In the genomic region with DNA sequence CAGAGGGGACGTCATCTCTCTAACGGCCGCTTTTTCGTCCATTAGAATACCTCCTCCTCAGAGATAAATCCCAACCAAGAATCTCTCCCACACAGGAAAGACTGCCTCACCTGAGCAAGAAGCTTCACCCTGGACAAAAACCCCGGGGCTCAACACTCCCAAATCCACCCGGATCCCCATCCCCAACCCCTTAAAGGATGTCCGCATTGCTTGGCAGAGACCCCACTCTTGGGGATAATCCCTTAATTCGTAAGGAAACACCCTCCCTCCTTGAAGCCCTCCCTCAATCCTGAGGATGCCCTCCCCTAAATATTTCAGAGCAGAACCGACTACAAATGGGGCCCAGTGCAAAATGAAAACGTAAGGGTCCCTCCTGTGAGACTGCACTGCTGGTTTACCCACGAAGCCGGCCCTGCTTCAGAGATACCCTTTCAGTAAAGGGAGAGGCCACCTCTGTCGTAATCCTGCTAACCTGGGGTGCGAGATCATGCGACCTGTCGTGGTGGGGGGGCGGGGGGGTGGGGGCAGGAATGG, we compare ENCODE assay signal across 8 cellular contexts. TPM values are rescaled to one million over a fixed set of nuclear protein-coding genes. Genes with fewer than 3 reads are reported as not detected.
DNase-seq lines count a peak whose midpoint lies in the region; ATAC-seq and TF ChIP-seq lines count a peak whose summit lies in the region.

No MANE protein-coding gene starts in this region.

- ATAC-seq in GM18909 (IDR thresholded peaks at IDR 0.05; ENCODE audit: poor library complexity, unreplicated experiment) (peak; percentile 11), HG03460 (IDR thresholded peaks at IDR 0.05; ENCODE audit: unreplicated experiment) (peak; percentile 4), aorta (ENCODE audit: low FRiP score) (no peak), HG03432 (IDR thresholded peaks at IDR 0.05; ENCODE audit: unreplicated experiment) (no peak)

- intact Hi-C loops in aorta (cut with DNase I) = loop anchor here (5.0 kb wide), 1 partner anchor 42 kb away; no protein-coding TSS in a partner anchor

- H3K27ac ChIP-seq in brain microvascular endothelial cell (no peak overlapping the region), mesodermal cell (ENCODE audit: low read depth, low read length, severe bottlenecking) (no peak overlapping the region), aorta (ENCODE audit: low read depth in 1 of 2, low read length in 2 of 2) (no peak overlapping the region)

- in situ Hi-C loops in brain microvascular endothelial cell (cut with HindIII; ENCODE audit: low pct_ligation_motif_present, low sequenced_read_pairs) = no loop called here
- in situ Hi-C loops in ACHN (cut with HindIII; ENCODE audit: low pct_ligation_motif_present, low pct_unique_long_range_greater_than_20kb, low sequenced_read_pairs) = no loop called here

- no peak for DNase-seq in brain microvascular endothelial cell
- no peak for DNase-seq in aorta
- DNase-seq in T-helper 9 cell = no peak
- DNase-seq in ACHN = no peak

- H3K27me3 ChIP-seq in brain microvascular endothelial cell (replicated peaks) (no peaks in the 10 kb centered on the region), aorta (ENCODE audit: control insufficient read depth in 1 of 2, insufficient read depth in 2 of 2, low read length in 1 of 2) (no peaks in the 10 kb centered on the region)

- peaks cover 3% of the 10 kb centered on the region for H3K4me1 ChIP-seq in mesodermal cell (ENCODE audit: control insufficient read depth, insufficient read depth, low read length, poor library complexity, severe bottlenecking)
- H3K4me1 ChIP-seq in aorta (ENCODE audit: control insufficient read depth in 1 of 2, insufficient read depth in 2 of 2, low read length in 2 of 2) = peaks cover 0 to 6% of the 10 kb centered on the region in 2 donors

- H3K4me3 ChIP-seq in brain microvascular endothelial cell (ENCODE audit: low read depth, low read length) (peak overlapping the region; percentile 96), mesodermal cell (ENCODE audit: extremely low read depth, insufficient read depth, low read length, poor library complexity, severe bottlenecking) (peak overlapping the region; percentile 97), aorta (ENCODE audit: low read length in 2 of 2) (peak overlapping the region; percentile 37 to 54)

- H3K36me3 ChIP-seq in brain microvascular endothelial cell (replicated peaks) (peaks cover 17% of the 10 kb centered on the region), mesodermal cell (ENCODE audit: control insufficient read depth, insufficient read depth, low read length) (peaks cover 34% of the 10 kb centered on the region), aorta (ENCODE audit: control insufficient read depth in 1 of 2, insufficient read depth in 2 of 2, low read length in 1 of 2) (no peaks in the 10 kb centered on the region)

- H3K9me3 ChIP-seq in mesodermal cell (ENCODE audit: control insufficient read depth, low read length) = no peaks in the 10 kb centered on the region
- no peaks in the 10 kb centered on the region for H3K9me3 ChIP-seq in aorta (ENCODE audit: control insufficient read depth, low read length)

- TF ChIP-seq CTCF in brain microvascular endothelial cell (IDR thresholded peaks at IDR 0.05; ENCODE audit: low read depth, low read length, missing control alignments) = no peak

- WGBS in mesodermal cell (ENCODE audit: insufficient coverage in 2 of 2), 2 experiments = 13 to 19% methylated on average over 12 of the region's 17 CpGs
- WGBS in aorta, 2 donors = 16 to 19% methylated on average over 17 of the region's 17 CpGs

RNA-seq across cellular contexts. Expression of a gene that starts 0.7 kb away (rescaled TPM):
- polyA plus RNA-seq in mesodermal cell (2013, experiment 1 of 2) = 450 TPM
- polyA plus RNA-seq in mesodermal cell (2013, experiment 2 of 2) = 452 TPM
- 100 to 1,000 TPM; 236 to 262 TPM for total RNA-seq in aorta
- polyA plus RNA-seq in aorta = 100 to 1,000 TPM; 287 to 686 TPM

RNA-seq across cellular contexts. Expression of a gene that starts 25.7 kb away (rescaled TPM):
- polyA plus RNA-seq in mesodermal cell (2013, experiment 1 of 2) = 228 TPM
- 205 TPM for polyA plus RNA-seq in mesodermal cell (2013, experiment 2 of 2)
- 10 to 100 TPM; 91.2 to 96.6 TPM for total RNA-seq in aorta
- polyA plus RNA-seq in aorta = 10 to 100 TPM; 77.5 to 95.8 TPM

RNA-seq across cellular contexts. Expression of a gene that starts 33.7 kb away (rescaled TPM):
- polyA plus RNA-seq in mesodermal cell (2013, experiment 1 of 2) = 54.7 TPM
- 54.7 TPM for polyA plus RNA-seq in mesodermal cell (2013, experiment 2 of 2)
- total RNA-seq in aorta = 10 to 100 TPM; 12.0 to 18.3 TPM
- 10 to 100 TPM; 25.0 to 26.0 TPM for polyA plus RNA-seq in aorta

RNA-seq across cellular contexts. Expression of a gene that starts 38.9 kb away (rescaled TPM):
- polyA plus RNA-seq in mesodermal cell (2013, experiment 1 of 2) = 119 TPM
- 116 TPM for polyA plus RNA-seq in mesodermal cell (2013, experiment 2 of 2)
- 100 to 1,000 TPM; 184 to 200 TPM for total RNA-seq in aorta
- polyA plus RNA-seq in aorta = 100 to 1,000 TPM in 1 of 2 donors, 10 to 100 TPM in 1; 74.0 to 156 TPM

RNA-seq across cellular contexts. Expression of a gene that starts 49.0 kb away (rescaled TPM):
- polyA plus RNA-seq in mesodermal cell (2013, experiment 1 of 2) = 15.2 TPM
- 15.5 TPM for polyA plus RNA-seq in mesodermal cell (2013, experiment 2 of 2)
- total RNA-seq in aorta = 10 to 100 TPM; 22.1 to 24.5 TPM
- 10 to 100 TPM in 1 of 2 donors, 1 to 10 TPM in 1; 9.8 to 11.5 TPM for polyA plus RNA-seq in aorta

Comparison
In these comparisons a context has a peak if more than half of its experiments do, and no peak if none do; other contexts are left out.
1. ATAC-seq: peak in GM18909 (single experiment) and HG03460 (single experiment); none in aorta (single experiment) and HG03432 (single experiment).
2. H3K4me3 ChIP-seq: peak in every context shown above with its lines; median percentile 97 in mesodermal cell; 96 in brain microvascular endothelial cell; 46 in aorta.